ENCODE assay signal across 23 cellular contexts in the genomic region with DNA sequence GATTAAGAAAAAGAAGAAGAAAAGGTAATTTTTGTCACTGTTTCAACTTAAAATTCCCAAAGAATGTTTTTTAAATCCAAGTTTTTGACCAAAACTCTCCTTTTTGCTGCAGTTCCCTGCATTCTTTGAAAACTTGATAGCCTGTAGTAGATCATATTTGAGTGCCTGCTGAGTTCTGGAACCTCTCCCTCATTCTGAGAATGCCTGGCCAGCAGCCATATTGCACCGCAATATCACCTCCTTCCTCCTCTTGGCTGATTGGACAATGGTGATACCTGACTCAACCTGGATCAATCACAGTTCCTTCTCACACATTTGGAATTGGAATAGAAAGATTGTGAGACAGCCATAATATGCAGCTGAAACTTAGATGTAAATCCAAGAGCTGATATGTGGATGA.
"Had no signal": no experiment of that assay in that cellular context is flagged by ENCODE, and none has a peak within 500 bp of the region (broad histone marks: within the 10 kb centered on the region; RNA-seq: fewer than 3 reads in every experiment).

No MANE protein-coding gene starts in this region.

- DNase-seq: cortex of kidney; dorsolateral prefrontal cortex; effector CD8-positive, alpha-beta T cell; foreskin fibroblast; immature natural killer cell; kidney; left cardiac atrium; left ventricle myocardium superior; mesendoderm; naive thymus-derived CD4-positive, alpha-beta T cell; posterior cingulate gyrus; stimulated activated CD4-positive, alpha-beta T cell treated with anti-CD3 and anti-CD28 coated beads, Interleukin-2, amount 100 ng/mL, for 24 hours; stimulated activated CD4-positive, alpha-beta T cell treated with anti-CD3 and anti-CD28 coated beads, Interleukin-4, amount 100 ng/mL, for 4 hours; stimulated activated naive B cell treated with anti-CD40 and anti-IgM and Interleukin-4, amounts not matched to agents 10 μg/mL and 1 μg/mL and 100 μg/mL, for 72 hours; stimulated activated naive CD8-positive, alpha-beta T cell treated with anti-CD3 and anti-CD28 coated beads, Interleukin-15, amount 100 ng/mL, for 72 hours; testis; upper lobe of right lung had no signal

- H3K9me3 ChIP-seq: gastroesophageal sphincter, neutrophil, testis, tibial nerve, upper lobe of right lung had no signal

- H3K4me3 ChIP-seq: dorsolateral prefrontal cortex, gastroesophageal sphincter, lung, skin epidermis, testis, tibial nerve, upper lobe of right lung had no signal

- H3K4me1 Mint-ChIP-seq: immature natural killer cell; stimulated activated naive B cell treated with anti-CD40 and anti-IgM and Interleukin-4, amounts not matched to agents 10 μg/mL and 1 μg/mL and 100 μg/mL, for 72 hours; stimulated activated naive CD8-positive, alpha-beta T cell treated with anti-CD3 and anti-CD28 coated beads, Interleukin-15, amount 100 ng/mL, for 72 hours had no signal

- H3K36me3 ChIP-seq: gastroesophageal sphincter, neutrophil, tibial nerve, upper lobe of right lung had no signal

- H3K9me3 Mint-ChIP-seq: stimulated activated naive CD8-positive, alpha-beta T cell treated with anti-CD3 and anti-CD28 coated beads, Interleukin-15, amount 100 ng/mL, for 72 hours had no signal

- H3K27me3 ChIP-seq: dorsolateral prefrontal cortex, gastroesophageal sphincter, neutrophil, testis, tibial nerve, upper lobe of right lung had no signal

- ATAC-seq: gastroesophageal sphincter; left ventricle myocardium superior; naive thymus-derived CD4-positive, alpha-beta T cell; sciatic nerve; stimulated activated naive B cell treated with anti-CD40 and anti-IgM and Interleukin-4, amounts not matched to agents 10 μg/mL and 1 μg/mL and 100 μg/mL, for 72 hours; stimulated activated naive CD8-positive, alpha-beta T cell treated with anti-CD3 and anti-CD28 coated beads, Interleukin-15, amount 100 ng/mL, for 72 hours; upper lobe of right lung had no signal

- H3K4me3 Mint-ChIP-seq: immature natural killer cell; naive thymus-derived CD4-positive, alpha-beta T cell; stimulated activated naive B cell treated with anti-CD40 and anti-IgM and Interleukin-4, amounts not matched to agents 10 μg/mL and 1 μg/mL and 100 μg/mL, for 72 hours; stimulated activated naive CD8-positive, alpha-beta T cell treated with anti-CD3 and anti-CD28 coated beads, Interleukin-15, amount 100 ng/mL, for 72 hours had no signal

- H3K27ac Mint-ChIP-seq: immature natural killer cell; naive thymus-derived CD4-positive, alpha-beta T cell; stimulated activated naive B cell treated with anti-CD40 and anti-IgM and Interleukin-4, amounts not matched to agents 10 μg/mL and 1 μg/mL and 100 μg/mL, for 72 hours; stimulated activated naive CD8-positive, alpha-beta T cell treated with anti-CD3 and anti-CD28 coated beads, Interleukin-15, amount 100 ng/mL, for 72 hours had no signal

- H3K36me3 Mint-ChIP-seq: immature natural killer cell; naive thymus-derived CD4-positive, alpha-beta T cell; stimulated activated naive B cell treated with anti-CD40 and anti-IgM and Interleukin-4, amounts not matched to agents 10 μg/mL and 1 μg/mL and 100 μg/mL, for 72 hours had no signal
